Comparison of ENCODE assay signal across 10 cellular contexts in genomic region chr2:39068757-39069515, GRCh38. TPM values are rescaled to one million over a fixed set of nuclear protein-coding genes. Genes with fewer than 3 reads are reported as not detected.
DNase-seq lines count a peak whose midpoint lies in the region; ATAC-seq, FAIRE-seq and TF ChIP-seq lines count a peak whose summit lies in the region.
"Had no signal": no experiment of that assay in that cellular context is flagged by ENCODE, and none has a peak within 500 bp of the region (broad histone marks: within the 10 kb centered on the region; RNA-seq: fewer than 3 reads in every experiment).

No MANE protein-coding gene starts in this region.

- peaks cover 6% of the 10 kb centered on the region for H3K4me1 ChIP-seq in IMR-90 (ENCODE audit: control insufficient read depth, insufficient read depth, low read length)
- H3K4me1 ChIP-seq: parathyroid adenoma had no signal

- H3K18ac ChIP-seq in IMR-90 (ENCODE audit: low read depth, low read length): peak overlapping the region; percentile 54

- peak overlapping the region; percentile 89 for H3K4ac ChIP-seq in IMR-90 (ENCODE audit: low read depth, low read length)

- no peak for FAIRE-seq in GM12892 (lab: Jason Lieb, UNC)
- FAIRE-seq: colon had no signal

- WGBS in IMR-90 (ENCODE audit: extremely low coverage in 2 of 2, insufficient read length in 1 of 2), 2 experiments: no CpG with 5 or more reads among the region's 3 CpGs

- peak overlapping the region; percentile 78 for H2BK120ac ChIP-seq in IMR-90 (ENCODE audit: low read depth, low read length)

- peak overlapping the region; percentile 83 for H2BK5ac ChIP-seq in IMR-90 (ENCODE audit: low read depth, low read length, poor library complexity, severe bottlenecking)

- H3K27ac Mint-ChIP-seq in mesothelial cell of epicardium: peak overlapping the region; percentile 59

- peak overlapping the region; percentile 76; the same call in 1 of the 2 replicates for H4K91ac ChIP-seq in IMR-90 (ENCODE audit: insufficient read depth, low read depth, low read length)

- H2BK15ac ChIP-seq in IMR-90 (ENCODE audit: low read depth, low read length): peak overlapping the region; percentile 6; the same call in 1 of the 3 replicates

- H3K27ac ChIP-seq in IMR-90 (ENCODE audit: insufficient read depth, low read length): peak overlapping the region; percentile 74; the same call in 1 of the 2 replicates
- H3K27ac ChIP-seq: parathyroid adenoma had no signal

- H2AK9ac ChIP-seq in IMR-90 (replicated peaks; ENCODE audit: low read depth, low read length, poor library complexity): peak overlapping the region; percentile 22

- ATAC-seq in IMR-90 (ENCODE audit: low read depth): peak; percentile 50

- H4K5ac ChIP-seq in IMR-90 (ENCODE audit: low read depth, low read length): peak overlapping the region; percentile 66

- in situ Hi-C loops in IMR-90 (cut with MboI; ENCODE audit: low sequenced_read_pairs) (no loop called here), astrocyte of the cerebellum (cut with HindIII; ENCODE audit: low sequenced_read_pairs) (loop anchor here (25.0 kb wide), 1 partner anchor 168 kb away; the partner anchor contains the start of gene CDKL4)

- peaks cover 6% of the 10 kb centered on the region; the same call in 1 of the 2 replicates for H4K20me1 ChIP-seq in IMR-90 (ENCODE audit: insufficient read depth, low read length)

- TF ChIP-seq POLR2A in IMR-90 (IDR thresholded peaks at IDR 0.05; ENCODE audit: low read depth, low read length) (no peak), GM12892 (IDR thresholded peaks at IDR 0.05; ENCODE audit: low read depth, low read length) (no peak)

- H3K56ac ChIP-seq in IMR-90 (ENCODE audit: extremely low read depth, insufficient read depth, low read length): no peak overlapping the region

- BruUV-seq in IMR-90 (replicated peaks; lab: Mats Ljungman, UMichigan): no TSS peak

- H3K27me3 ChIP-seq in IMR-90 (ENCODE audit: control insufficient read depth, insufficient read depth, low read length): no peaks in the 10 kb centered on the region

- H3K4me3 Mint-ChIP-seq in mesothelial cell of epicardium: no peak overlapping the region

- dilution Hi-C loops in IMR-90 (cut with HindIII; ENCODE audit: low sequenced_read_pairs, unreplicated experiment): no loop called here

- TF ChIP-seq RAD21 in IMR-90 (IDR thresholded peaks at IDR 0.05; ENCODE audit: low read length): 0 out of 2 replicates have a peak, but pooled peaks have one; percentile 7

- H4K8ac ChIP-seq in IMR-90 (ENCODE audit: low read depth in 2 of 2, low read length in 2 of 2): peak overlapping the region; percentile 10 to 74; a peak in 2 of 4 replicates

- H3K4me2 ChIP-seq in IMR-90 (ENCODE audit: low read depth, low read length): peak overlapping the region; percentile 27; the same call in 1 of the 2 replicates

- H3K79me1 ChIP-seq in IMR-90 (ENCODE audit: low read depth in 1 of 2, low read length in 2 of 2): peaks cover 14 to 44% of the 10 kb centered on the region in 2 experiments

- peak overlapping the region; percentile 83; the same call in 1 of the 2 replicates for H3K23ac ChIP-seq in IMR-90 (ENCODE audit: low read depth, low read length)

- DNase-seq in Daoy (ENCODE audit: low read depth) (peak; percentile 28), IMR-90 (peak; percentile 26), astrocyte of the cerebellum (ENCODE audit: low read depth) (no peak), mesothelial cell of epicardium (ENCODE audit: low spot score in 2 of 2, unreplicated experiment in 2 of 2) (no peak), NOMO-1 treated with dmso at 0.1 percent for 144 hours (lab: John Stamatoyannopoulos, UW; ENCODE audit: unreplicated experiment) (no peak), NCI-H2171 treated with DMSO at 0.1 percent for 48 hours (lab: John Stamatoyannopoulos, UW) (no peak), GM12892 (ENCODE audit: insufficient read length) (no peak)
- DNase-seq: NCI-H1048 had no signal

- TF ChIP-seq CTCF in IMR-90 (conservative IDR thresholded peaks at IDR 0.05; ENCODE audit: low read depth, low read length) (0 out of 2 replicates have a peak, but pooled peaks have one; percentile 17), astrocyte of the cerebellum (IDR thresholded peaks at IDR 0.05; ENCODE audit: low read depth, low read length, missing control alignments) (peak; percentile 19), mesothelial cell of epicardium (IDR thresholded peaks at IDR 0.05; ENCODE audit: unreplicated experiment) (no peak)

- peak overlapping the region; percentile 93; the same call in 1 of the 2 replicates for H2AK5ac ChIP-seq in IMR-90 (ENCODE audit: low read depth, low read length)

- POLR2A ChIA-PET in IMR-90 (lab: Charles Lee; ENCODE audit: unreplicated experiment): no interaction called here

- intact Hi-C loops in IMR-90 (cut with micrococcal nuclease): loop anchor here (2.0 kb wide), 1 partner anchor 56 kb away; no protein-coding TSS in a partner anchor

- peaks cover 6% of the 10 kb centered on the region; the same call in 1 of the 2 replicates for H3K9me1 ChIP-seq in IMR-90 (ENCODE audit: insufficient read depth, low read length)

- H3K36me3 Mint-ChIP-seq in mesothelial cell of epicardium: peaks cover 13% of the 10 kb centered on the region

- CTCF ChIA-PET in IMR-90 (lab: Yijun Ruan, JAX): interaction anchor here (0.7 to 1.6 kb wide), 2 partner anchors 159 to 1302 kb away, joined by 4 to 6 read pairs; no protein-coding TSS in a partner anchor

- no peaks in the 10 kb centered on the region for H3K36me3 ChIP-seq in IMR-90 (ENCODE audit: control insufficient read depth, insufficient read depth, low read length)

- H3K14ac ChIP-seq in IMR-90 (replicated peaks; ENCODE audit: low read depth, low read length): peak overlapping the region; percentile 94

- no peaks in the 10 kb centered on the region for H3K9me3 Mint-ChIP-seq in mesothelial cell of epicardium

- H3K4me3 ChIP-seq in IMR-90 (ENCODE audit: insufficient read depth, low read depth, low read length) (no peak overlapping the region), astrocyte of the cerebellum (ENCODE audit: low read depth, low read length) (no peak overlapping the region)

- H2AFZ ChIP-seq in IMR-90 (replicated peaks; ENCODE audit: low read length, poor library complexity): no peak overlapping the region
- H2AFZ ChIP-seq: parathyroid adenoma had no signal

- H2BK20ac ChIP-seq in IMR-90 (ENCODE audit: low read depth, low read length): peak overlapping the region; percentile 84

- no peaks in the 10 kb centered on the region for H3K27me3 Mint-ChIP-seq in mesothelial cell of epicardium (ENCODE audit: low read depth)

- H3K4me1 Mint-ChIP-seq in mesothelial cell of epicardium: peaks cover 12% of the 10 kb centered on the region

- no peak overlapping the region for H3K9ac ChIP-seq in IMR-90 (ENCODE audit: low read depth, low read length)
- H3K9ac ChIP-seq: parathyroid adenoma had no signal

- H3K9me3 ChIP-seq in IMR-90 (ENCODE audit: control insufficient read depth, insufficient read depth, low read length): no peaks in the 10 kb centered on the region

TF ChIP-seq in IMR-90, 13 proteins besides CTCF, POLR2A, EP300 and RAD21:
- TF ChIP-seq FOS (IDR thresholded peaks at IDR 0.05; ENCODE audit: low read depth, low read length) (no peak), BHLHE40 (IDR thresholded peaks at IDR 0.05; ENCODE audit: low read depth, low read length) (no peak), MXI1 (IDR thresholded peaks at IDR 0.05; ENCODE audit: borderline replicate concordance, low read depth, low read length) (no peak), SMC3 (IDR thresholded peaks at IDR 0.05; ENCODE audit: low read depth, low read length) (no peak), NFE2L2 (IDR thresholded peaks at IDR 0.05; ENCODE audit: low read depth, low read length) (no peak), MAFK (IDR thresholded peaks at IDR 0.05; ENCODE audit: low read depth, low read length) (no peak), CEBPB (IDR thresholded peaks at IDR 0.05; ENCODE audit: low read depth, low read length) (no peak), RFX5 (IDR thresholded peaks at IDR 0.05; ENCODE audit: low read depth, low read length) (no peak), ELK1 (IDR thresholded peaks at IDR 0.05; ENCODE audit: borderline replicate concordance, low read depth, low read length) (no peak), RCOR1 (IDR thresholded peaks at IDR 0.05; ENCODE audit: insufficient replicate concordance, low read length) (no peak), CHD1 (IDR thresholded peaks at IDR 0.05; ENCODE audit: low read depth, low read length) (no peak), MAZ (IDR thresholded peaks at IDR 0.05; ENCODE audit: borderline replicate concordance, low read depth, low read length) (no peak)
- TF ChIP-seq, protein P1, sequence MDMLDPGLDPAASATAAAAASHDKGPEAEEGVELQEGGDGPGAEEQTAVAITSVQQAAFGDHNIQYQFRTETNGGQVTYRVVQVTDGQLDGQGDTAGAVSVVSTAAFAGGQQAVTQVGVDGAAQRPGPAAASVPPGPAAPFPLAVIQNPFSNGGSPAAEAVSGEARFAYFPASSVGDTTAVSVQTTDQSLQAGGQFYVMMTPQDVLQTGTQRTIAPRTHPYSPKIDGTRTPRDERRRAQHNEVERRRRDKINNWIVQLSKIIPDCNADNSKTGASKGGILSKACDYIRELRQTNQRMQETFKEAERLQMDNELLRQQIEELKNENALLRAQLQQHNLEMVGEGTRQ (IDR thresholded peaks at IDR 0.05; ENCODE audit: low read depth, low read length): no peak

RNA-seq across cellular contexts. Expression of gene SOS1, which starts 51.9 kb away (rescaled TPM):
- total RNA-seq in Daoy (2014; rRNA removed; shearing (Covaris generic)): 6.6 and 21.2 TPM in 2 replicates
- total RNA-seq in IMR-90 (2012; rRNA removed) (8.2 and 13.6 TPM in 2 replicates), mesothelial cell of epicardium (47.6 to 54.5 TPM (median 53.0 TPM) in 3 replicates)
- 10.6 and 11.2 TPM in 2 replicates for polyA plus RNA-seq in IMR-90 (2012; rRNA removed)
- 1.0 and 1.9 TPM in 2 replicates for polyA plus RNA-seq in IMR-90 (2012; cell fraction: cytosol; rRNA removed)
- 5.8 and 43.5 TPM in 2 replicates for polyA plus RNA-seq in IMR-90 (2012; cell fraction: nucleus; rRNA removed; ENCODE audit: low replicate concordance)
- polyA plus RNA-seq in GM12892 (2012; ENCODE audit: missing spikeins): 10.5 TPM

Comparison
In these comparisons a context has a peak if more than half of its experiments do, and no peak if none do; other contexts are left out.
1. DNase-seq: peak in Daoy (single experiment) and IMR-90 (single experiment); none in astrocyte of the cerebellum (single experiment), mesothelial cell of epicardium (0 of 2), NOMO-1 treated with dmso at 0.1 percent for 144 hours (single experiment), NCI-H2171 treated with DMSO at 0.1 percent for 48 hours (single experiment) and GM12892 (single experiment).